ENCODE assay signal across 18 cellular contexts in genomic region chr2:25091265-25091664, GRCh38. TPM values are rescaled to one million over a fixed set of nuclear protein-coding genes. Genes with fewer than 3 reads are reported as not detected.
DNase-seq lines count a peak whose midpoint lies in the region; ATAC-seq, FAIRE-seq and TF ChIP-seq lines count a peak whose summit lies in the region.
"Had no signal": no experiment of that assay in that cellular context is flagged by ENCODE, and none has a peak within 500 bp of the region (broad histone marks: within the 10 kb centered on the region; RNA-seq: fewer than 3 reads in every experiment).

No MANE protein-coding gene starts in this region.

- no peak overlapping the region for H2AFZ ChIP-seq in HepG2 (ENCODE audit: low read length)
- H2AFZ ChIP-seq: GM23248 had no signal

- TF ChIP-seq RAD21 in HepG2 (CRISPR knock-in tag; IDR thresholded peaks at IDR 0.05) = no peak

- H4K20me1 ChIP-seq in HepG2 (ENCODE audit: insufficient read depth, low read length) = no peaks in the 10 kb centered on the region

- no peaks in the 10 kb centered on the region for H3K9me3 Mint-ChIP-seq in endodermal cell
- H3K9me3 Mint-ChIP-seq: CD4-positive, alpha-beta T cell; H9 had no signal

- H3K27ac Mint-ChIP-seq in endodermal cell = no peak overlapping the region
- H3K27ac Mint-ChIP-seq: CD4-positive, alpha-beta T cell; H9 had no signal

- peak; percentile 23; the same call in 2 of the 3 replicates for ATAC-seq in HepG2
- no peak for ATAC-seq in right lobe of liver
- ATAC-seq in HG03442 (IDR thresholded peaks at IDR 0.05; ENCODE audit: unreplicated experiment) = no peak
- ATAC-seq: A549 had no signal

- H3K4me1 Mint-ChIP-seq in endodermal cell = peaks cover 24% of the 10 kb centered on the region

- H3K27me3 Mint-ChIP-seq in endodermal cell (ENCODE audit: insufficient read depth) = no peaks in the 10 kb centered on the region
- H3K27me3 Mint-ChIP-seq: CD4-positive, alpha-beta T cell had no signal

- 33% methylated on average over 5 of the region's 8 CpGs for WGBS in HepG2 (ENCODE audit: low lambda C conversion rate)
- 71% methylated on average over 1 of the region's 8 CpGs for WGBS in right lobe of liver (ENCODE audit: insufficient coverage, low coverage, low lambda C conversion rate, missing lambda C conversion rate)
- WGBS in endodermal cell (ENCODE audit: insufficient coverage in 1 of 2, insufficient read length in 1 of 2), 2 experiments = 85 to 91% methylated on average over 2 to 8 of the region's 8 CpGs

- no peak for DNase-seq in HepG2 (ENCODE audit: low spot score)
- no peak for DNase-seq in right lobe of liver
- DNase-seq in endodermal cell = peak; percentile 51
- peak; percentile 52 for DNase-seq in retina
- no peak for DNase-seq in brain microvascular endothelial cell
- DNase-seq in activated gamma-delta T cell (lab: John Stamatoyannopoulos, UW) = no peak
- DNase-seq: AML-193; Caco-2; CD4-positive, alpha-beta T cell; GM23248; H9 had no signal

- no TSS peak for BruUV-seq in HepG2 (replicated peaks; lab: Mats Ljungman, UMichigan)

- H3K4me3 ChIP-seq in HepG2 (replicated peaks in 1 of 3; ENCODE audit: insufficient read depth in 1 of 3, low read depth in 2 of 3, low read length in 3 of 3) = no peak overlapping the region
- no peak overlapping the region for H3K4me3 ChIP-seq in right lobe of liver
- no peak overlapping the region for H3K4me3 ChIP-seq in endodermal cell (ENCODE audit: low read length)
- H3K4me3 ChIP-seq in brain microvascular endothelial cell (ENCODE audit: low read depth, low read length) = no peak overlapping the region
- H3K4me3 ChIP-seq: A549, GM23248 had no signal

- H3K9me3 ChIP-seq in HepG2 (ENCODE audit: low read length) (no peaks in the 10 kb centered on the region), right lobe of liver (no peaks in the 10 kb centered on the region), endodermal cell (ENCODE audit: control insufficient read depth, low read length) (no peaks in the 10 kb centered on the region)
- H3K9me3 ChIP-seq: A549, Caco-2 had no signal

- no peaks in the 10 kb centered on the region for H3K79me2 ChIP-seq in HepG2 (ENCODE audit: insufficient read depth, low read length)

- no peak overlapping the region for H3K9ac ChIP-seq in HepG2 (ENCODE audit: insufficient read depth, low read depth, low read length)
- H3K9ac ChIP-seq in endodermal cell (ENCODE audit: extremely low read depth, low read length, poor library complexity, severe bottlenecking) = no peak overlapping the region
- H3K9ac ChIP-seq: GM23248 had no signal

- no peaks in the 10 kb centered on the region; a peak in 2 of 5 replicates for H3K27me3 ChIP-seq in HepG2 (ENCODE audit: control insufficient read depth in 1 of 2, insufficient read depth in 2 of 2, low read length in 2 of 2)
- no peaks in the 10 kb centered on the region for H3K27me3 ChIP-seq in right lobe of liver
- H3K27me3 ChIP-seq in endodermal cell (ENCODE audit: control insufficient read depth, insufficient read depth, low read length, poor library complexity, severe bottlenecking) = no peaks in the 10 kb centered on the region
- H3K27me3 ChIP-seq in brain microvascular endothelial cell (replicated peaks) = no peaks in the 10 kb centered on the region

- TF ChIP-seq EP300 in HepG2 (IDR thresholded peaks at IDR 0.05; ENCODE audit: low read depth in 2 of 2, low read length in 2 of 2) = no peak
- TF ChIP-seq EP300 in HepG2 (CRISPR knock-in tag; IDR thresholded peaks at IDR 0.05; ENCODE audit: borderline replicate concordance) = no peak

- no peak for FAIRE-seq in HepG2 (lab: Jason Lieb, UNC)
- FAIRE-seq: A549, D721Med, G401.6, GM12891 had no signal

- no peaks in the 10 kb centered on the region for H3K36me3 ChIP-seq in HepG2 (replicated peaks in 1 of 2; ENCODE audit: control insufficient read depth in 1 of 2, insufficient read depth in 2 of 2, low read length in 2 of 2)
- H3K36me3 ChIP-seq in right lobe of liver = no peaks in the 10 kb centered on the region
- peaks cover 5% of the 10 kb centered on the region for H3K36me3 ChIP-seq in endodermal cell (ENCODE audit: control insufficient read depth, insufficient read depth, low read length)
- H3K36me3 ChIP-seq in brain microvascular endothelial cell (replicated peaks) = no peaks in the 10 kb centered on the region

- TF ChIP-seq CTCF in HepG2 (CRISPR knock-in tag; IDR thresholded peaks at IDR 0.05) (no peak), right lobe of liver (IDR thresholded peaks at IDR 0.05) (no peak), endodermal cell (conservative IDR thresholded peaks at IDR 0.05) (no peak), brain microvascular endothelial cell (IDR thresholded peaks at IDR 0.05; ENCODE audit: low read depth, low read length, missing control alignments) (no peak)

- H3K27ac ChIP-seq in HepG2 (ENCODE audit: extremely low read length, insufficient read depth, low read length) (no peak overlapping the region), right lobe of liver (no peak overlapping the region), endodermal cell (ENCODE audit: low read depth, low read length) (no peak overlapping the region), brain microvascular endothelial cell (no peak overlapping the region)
- H3K27ac ChIP-seq: 22Rv1, A549, C4-2B, GM23248 had no signal

- CTCF ChIA-PET in HepG2 (lab: Yijun Ruan, JAX; ENCODE audit: low intra/inter-chr PET ratio, low total read pairs) = no interaction called here

- in situ Hi-C loops in HepG2 (cut with HindIII; ENCODE audit: extremely low pct_ligation_motif_present, low pct_unique_long_range_greater_than_20kb) (no loop called here), brain microvascular endothelial cell (cut with HindIII; ENCODE audit: low pct_ligation_motif_present, low sequenced_read_pairs) (no loop called here)

- H3K4me1 ChIP-seq in HepG2 (ENCODE audit: insufficient read depth, low read length) (no peaks in the 10 kb centered on the region), right lobe of liver (no peaks in the 10 kb centered on the region), endodermal cell (ENCODE audit: control insufficient read depth, insufficient read depth, low read length) (peaks cover 4% of the 10 kb centered on the region)
- H3K4me1 ChIP-seq: A549 had no signal

- POLR2A ChIA-PET in HepG2 (lab: Yijun Ruan, JAX) = no interaction called here

- intact Hi-C loops in HepG2 (cut with micrococcal nuclease; ENCODE audit: unreplicated experiment) (no loop called here), right lobe of liver (cut with DNase I) (no loop called here)

- H3K4me3 Mint-ChIP-seq in endodermal cell = no peak overlapping the region
- H3K4me3 Mint-ChIP-seq: CD4-positive, alpha-beta T cell; H9 had no signal

- peaks cover 8% of the 10 kb centered on the region for H3K36me3 Mint-ChIP-seq in endodermal cell (ENCODE audit: low read depth)

- TF ChIP-seq POLR2A in HepG2 (IDR thresholded peaks at IDR 0.05; ENCODE audit: insufficient read depth in 1 of 2, low read depth in 2 of 2, low read length in 2 of 2) (no peak), right lobe of liver (IDR thresholded peaks at IDR 0.05) (no peak)

- no peak overlapping the region for H3K4me2 ChIP-seq in HepG2 (ENCODE audit: low read depth, low read length)
- H3K4me2 ChIP-seq: A549 had no signal

TF ChIP-seq in HepG2, 621 proteins besides CTCF, POLR2A, EP300 and RAD21:
- TF ChIP-seq HOMEZ (CRISPR knock-in tag; IDR thresholded peaks at IDR 0.05; ENCODE audit: low read depth) (no peak), ATF7-NPFF (CRISPR knock-in tag; IDR thresholded peaks at IDR 0.05; ENCODE audit: low read depth) (no peak)

RNA-seq across cellular contexts. Expression of gene EFR3B, which starts 49.4 kb away (rescaled TPM):
- total RNA-seq in HepG2 (2016; rRNA removed; fragmentation: Illumina TruSeq; extraction: Trizol) (0.42 and 0.56 TPM in 2 replicates), right lobe of liver (under 1 TPM in 5 of 6 experiments, not detected in 1; 0.12 to 0.33 (median 0.16) TPM), endodermal cell (10 to 100 TPM; 11.0 to 11.8 TPM)
- total RNA-seq in HepG2 (2016; cell fraction: cytosol; rRNA removed; fragmentation: Illumina TruSeq; extraction: Trizol; ENCODE audit: low read depth) = 0.09 and 0.10 TPM in 2 replicates
- total RNA-seq in HepG2 (2016; cell fraction: insoluble cytoplasmic fraction; rRNA removed; fragmentation: Illumina TruSeq; extraction: Trizol) = 0.54 and 0.67 TPM in 2 replicates
- total RNA-seq in HepG2 (2016; cell fraction: membrane; rRNA removed; fragmentation: Illumina TruSeq; extraction: Trizol) = 0.31 and 0.40 TPM in 2 replicates
- total RNA-seq in HepG2 (2016; cell fraction: nucleus; rRNA removed; fragmentation: Illumina TruSeq; extraction: Trizol) = 0.38 and 0.47 TPM in 2 replicates
- 0.42 TPM in 2 replicates for polyA plus RNA-seq in HepG2 (2011; rRNA removed)
- polyA plus RNA-seq in HepG2 (2011; cell fraction: cytosol; rRNA removed) = 0.18 and 0.27 TPM in 2 replicates
- polyA plus RNA-seq in HepG2 (2011; cell fraction: nucleus; rRNA removed) = 0.83 and 1.6 TPM in 2 replicates
- polyA plus RNA-seq in HepG2 (2012) = 0.05 and 0.23 TPM in 2 replicates
- polyA plus RNA-seq in HepG2 (2016; cell fraction: cytosol; fragmentation: Illumina TruSeq; extraction: Trizol; ENCODE audit: low read depth) = 0.05 and 0.08 TPM in 2 replicates
- polyA plus RNA-seq in HepG2 (2016; cell fraction: insoluble cytoplasmic fraction; fragmentation: Illumina TruSeq; extraction: Trizol; ENCODE audit: low read depth) = 0.27 and 0.37 TPM in 2 replicates
- 0.09 and 0.10 TPM in 2 replicates for polyA plus RNA-seq in HepG2 (2016; cell fraction: membrane; fragmentation: Illumina TruSeq; extraction: Trizol; ENCODE audit: low read depth)
- 0.71 and 0.77 TPM in 2 replicates for polyA plus RNA-seq in HepG2 (2016; cell fraction: nucleus; fragmentation: Illumina TruSeq; extraction: Trizol; ENCODE audit: insufficient read depth, low read depth)
- 1.9 and 3.0 TPM in 2 replicates for polyA minus RNA-seq in HepG2 (2011; rRNA and poly(A)+ RNA removed; ENCODE audit: low replicate concordance)
- polyA minus RNA-seq in HepG2 (2011; cell fraction: cytosol; rRNA and poly(A)+ RNA removed) = 0.49 and 0.97 TPM in 2 replicates
- polyA minus RNA-seq in HepG2 (2011; cell fraction: nucleus; rRNA and poly(A)+ RNA removed) = 1.4 and 2.2 TPM in 2 replicates
- 18.8 TPM for polyA plus RNA-seq in endodermal cell (2013, experiment 1 of 2)
- 20.9 TPM for polyA plus RNA-seq in endodermal cell (2013, experiment 2 of 2)

Comparison
In these comparisons a context has a peak if more than half of its experiments do, and no peak if none do; other contexts are left out.
1. DNase-seq: peak in endodermal cell (single experiment) and retina (single experiment); none in HepG2 (single experiment), right lobe of liver (0 of 3), brain microvascular endothelial cell (single experiment) and activated gamma-delta T cell (single experiment).